8 cellular contexts compared by ENCODE assay signal in genomic region chr7:66627876-66628360, GRCh38. TPM values are rescaled to one million over a fixed set of nuclear protein-coding genes. Genes with fewer than 3 reads are reported as not detected.
A peak's percentile ranks its signal among the peaks of the same experiment; 100 is the strongest.
DNase-seq lines count a peak whose midpoint lies in the region; ATAC-seq, FAIRE-seq and TF ChIP-seq lines count a peak whose summit lies in the region.

No MANE protein-coding gene starts in this region.

- H3K36me3 ChIP-seq in pancreas, result no peaks in the 10 kb centered on the region

- H3K9me3 ChIP-seq in pancreas, result no peaks in the 10 kb centered on the region

- peak overlapping the region; percentile 88 for H3K4me3 Mint-ChIP-seq in T-helper 1 cell treated with Interleukin-12 subunit alpha and Interleukin-12 subunit beta and Interleukin-4 antibody, amounts not matched to agents 30 μg/mL and 1 μg/mL, for 36 hours

- TF ChIP-seq CTCF in pancreas (IDR thresholded peaks at IDR 0.05), result no peak

- 1% methylated on average over 18 of the region's 18 CpGs for WGBS in pancreas, 2 donors

- no peaks in the 10 kb centered on the region for H3K9me3 Mint-ChIP-seq in T-helper 1 cell treated with Interleukin-12 subunit alpha and Interleukin-12 subunit beta and Interleukin-4 antibody, amounts not matched to agents 30 μg/mL and 1 μg/mL, for 36 hours

- peak overlapping the region; percentile 86 for H3K27ac Mint-ChIP-seq in T-helper 1 cell treated with Interleukin-12 subunit alpha and Interleukin-12 subunit beta and Interleukin-4 antibody, amounts not matched to agents 30 μg/mL and 1 μg/mL, for 36 hours

- H3K4me1 ChIP-seq in pancreas, result peaks cover 0 to 9% (median 0%) of the 10 kb centered on the region in 3 donors

- ATAC-seq in GM18867 (IDR thresholded peaks at IDR 0.05; ENCODE audit: unreplicated experiment) (peak; percentile 0), HG02678 (IDR thresholded peaks at IDR 0.05; ENCODE audit: unreplicated experiment) (peak; percentile 6), pancreas (peak; percentile 23 to 43 (median 33)), GM21367 (IDR thresholded peaks at IDR 0.05; ENCODE audit: unreplicated experiment) (no peak), GM18519 (IDR thresholded peaks at IDR 0.05; ENCODE audit: low FRiP score, unreplicated experiment) (no peak)

- peak overlapping the region; percentile 79 to 85 (median 83) for H3K27ac ChIP-seq in pancreas

- peak overlapping the region; percentile 55 to 73 (median 64) for H3K4me3 ChIP-seq in pancreas

- H3K27me3 Mint-ChIP-seq in T-helper 1 cell treated with Interleukin-12 subunit alpha and Interleukin-12 subunit beta and Interleukin-4 antibody, amounts not matched to agents 30 μg/mL and 1 μg/mL, for 36 hours (ENCODE audit: low read depth), result no peaks in the 10 kb centered on the region

- no peak for FAIRE-seq in pancreas (lab: Jason Lieb, UNC)

- DNase-seq in fibroblast of peridontal ligament (ENCODE audit: extremely low read depth) (peak; percentile 52), pancreas (peak in 1 of 6 donors; percentile 18), DMS 273 (lab: John Stamatoyannopoulos, UW; ENCODE audit: unreplicated experiment) (no peak)

- H3K4me1 Mint-ChIP-seq in T-helper 1 cell treated with Interleukin-12 subunit alpha and Interleukin-12 subunit beta and Interleukin-4 antibody, amounts not matched to agents 30 μg/mL and 1 μg/mL, for 36 hours (ENCODE audit: low read depth), result peaks cover 36% of the 10 kb centered on the region

- intact Hi-C loops in pancreas (cut with DNase I), result no loop called here

- H3K27me3 ChIP-seq in pancreas, result no peaks in the 10 kb centered on the region

- H3K36me3 Mint-ChIP-seq in T-helper 1 cell treated with Interleukin-12 subunit alpha and Interleukin-12 subunit beta and Interleukin-4 antibody, amounts not matched to agents 30 μg/mL and 1 μg/mL, for 36 hours (ENCODE audit: low read depth), result peaks cover 13% of the 10 kb centered on the region

RNA-seq across cellular contexts. Expression of gene KCTD7, which starts 0.8 kb away (rescaled TPM):
- 1 to 10 TPM; 1.8 to 5.4 (median 2.5) TPM for total RNA-seq in pancreas
- polyA plus RNA-seq in pancreas, result 1 to 10 TPM; 2.2 to 4.9 TPM

Comparison
In these comparisons a context has a peak if more than half of its experiments do, and no peak if none do; other contexts are left out.
1. ATAC-seq: peak in GM18867 (single experiment), HG02678 (single experiment) and pancreas (4 of 4); none in GM21367 (single experiment) and GM18519 (single experiment).